8 cellular contexts compared by ENCODE assay signal in the genomic region with DNA sequence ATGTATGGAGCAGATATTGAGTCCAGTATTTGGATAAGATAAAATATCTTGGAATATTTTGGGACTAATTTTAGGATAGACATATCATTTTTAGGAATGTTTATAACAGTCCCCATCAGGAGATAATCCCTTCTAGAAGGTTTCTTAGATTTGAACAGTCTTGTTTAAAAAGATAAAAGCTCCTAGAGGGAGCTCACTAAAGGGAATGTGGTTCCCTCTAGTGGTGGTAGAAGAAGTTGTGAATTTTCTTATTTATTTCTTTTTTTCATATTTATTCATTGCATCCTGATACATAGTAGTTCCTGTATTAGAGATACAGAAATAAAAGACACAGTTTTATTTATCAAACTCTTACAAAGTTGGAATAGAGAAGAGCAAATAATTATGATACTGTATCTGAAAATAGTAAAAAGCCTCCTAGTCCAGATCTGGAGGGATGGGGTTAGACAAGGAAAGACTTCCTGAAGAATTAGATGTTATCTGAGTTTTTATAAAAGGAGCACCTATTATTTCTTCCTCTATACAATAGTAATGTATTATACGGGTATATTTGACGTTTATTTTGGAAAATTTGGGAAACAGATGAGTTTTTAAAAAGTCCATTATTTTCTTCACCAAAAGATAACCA. TPM values are rescaled to one million over a fixed set of nuclear protein-coding genes. Genes with fewer than 3 reads are reported as not detected.
DNase-seq lines count a peak whose midpoint lies in the region; ATAC-seq, FAIRE-seq and TF ChIP-seq lines count a peak whose summit lies in the region.

No MANE protein-coding gene starts in this region.

- H3K4me3 ChIP-seq in GM23248 = no peak overlapping the region
- H3K4me3 ChIP-seq in bronchial epithelial cell (ENCODE audit: low read depth, low read length) = no peak overlapping the region

- no peaks in the 10 kb centered on the region for H3K9me2 ChIP-seq in GM23248 (ENCODE audit: insufficient read depth)

- peaks cover 6% of the 10 kb centered on the region for H3K27me3 Mint-ChIP-seq in activated T-cell treated with anti-CD3 and anti-CD28 coated beads, Interleukin-2, amount 50 U/mL, for 72 hours (ENCODE audit: low read depth)

- no peak for ATAC-seq in activated T-cell treated with anti-CD3 and anti-CD28 coated beads, Interleukin-2, amount 50 U/mL, for 72 hours (replicated peaks in 1 of 2)
- no peak for ATAC-seq in HG02852 (IDR thresholded peaks at IDR 0.05; ENCODE audit: unreplicated experiment)

- no peaks in the 10 kb centered on the region for H3K9me3 Mint-ChIP-seq in activated T-cell treated with anti-CD3 and anti-CD28 coated beads, Interleukin-2, amount 50 U/mL, for 72 hours

- H3K36me3 ChIP-seq in GM23248 (ENCODE audit: low read depth) (no peaks in the 10 kb centered on the region), bronchial epithelial cell (ENCODE audit: control insufficient read depth, insufficient read depth, low read length) (no peaks in the 10 kb centered on the region)

- WGBS in GM23248 (ENCODE audit: low coverage in 1 of 2, low lambda C conversion rate in 2 of 2, missing lambda C conversion rate in 2 of 2), 2 experiments = 0% methylated on average over 2 of the region's 2 CpGs

- H3K79me2 ChIP-seq in GM23248 (ENCODE audit: insufficient read depth) = no peaks in the 10 kb centered on the region

- no peak overlapping the region for H3K27ac ChIP-seq in GM23248

- in situ Hi-C loops in GM23248 (cut with MboI) = loop anchor here (25.0 kb wide), 1 partner anchor 696 kb away; a partner anchor contains a TSS

- H3K4me3 Mint-ChIP-seq in activated T-cell treated with anti-CD3 and anti-CD28 coated beads, Interleukin-2, amount 50 U/mL, for 72 hours = no peak overlapping the region

- no peaks in the 10 kb centered on the region for H3K4me1 Mint-ChIP-seq in activated T-cell treated with anti-CD3 and anti-CD28 coated beads, Interleukin-2, amount 50 U/mL, for 72 hours (ENCODE audit: low read depth)

- H2AFZ ChIP-seq in GM23248 = no peak overlapping the region

- H3K27ac Mint-ChIP-seq in activated T-cell treated with anti-CD3 and anti-CD28 coated beads, Interleukin-2, amount 50 U/mL, for 72 hours = no peak overlapping the region

- H3K9ac ChIP-seq in GM23248 = no peak overlapping the region

- H3F3A ChIP-seq in GM23248 (ENCODE audit: insufficient read depth) = no peaks in the 10 kb centered on the region

- H3K27me3 ChIP-seq in GM23248 (replicated peaks; ENCODE audit: insufficient read depth) (no peaks in the 10 kb centered on the region), bronchial epithelial cell (ENCODE audit: control insufficient read depth, insufficient read depth, low read length) (no peaks in the 10 kb centered on the region)

- H3K4me1 ChIP-seq in GM23248 (ENCODE audit: insufficient read depth) = no peaks in the 10 kb centered on the region

- peak; percentile 25 for DNase-seq in AG09319 (ENCODE audit: extremely low read depth, low read depth)
- DNase-seq in GM23248 = peak; percentile 71
- peak; percentile 43 to 66 for DNase-seq in NCI-H446 (lab: John Stamatoyannopoulos, UW)
- peak; percentile 61 for DNase-seq in bronchial epithelial cell (ENCODE audit: low read depth)
- peak; percentile 64 to 73 for DNase-seq in lung microvascular endothelial cell (ENCODE audit: low read depth in 2 of 2)
- DNase-seq in activated T-cell treated with anti-CD3 and anti-CD28 coated beads, Interleukin-2, amount 50 U/mL, for 72 hours = no peak
- DNase-seq in nucleus accumbens (lab: John Stamatoyannopoulos, UW) = no peak

- H4K20me1 ChIP-seq in GM23248 (ENCODE audit: insufficient read depth) = no peaks in the 10 kb centered on the region

- no peaks in the 10 kb centered on the region for H3K9me3 ChIP-seq in GM23248 (ENCODE audit: low read depth)

- FAIRE-seq in bronchial epithelial cell (lab: Jason Lieb, UNC) = no peak

- peak; percentile 61 for TF ChIP-seq CTCF in AG09319 (IDR thresholded peaks at IDR 0.05; ENCODE audit: low read depth, low read length)
- TF ChIP-seq CTCF in bronchial epithelial cell (IDR thresholded peaks at IDR 0.05; ENCODE audit: insufficient read depth, low read length, severe bottlenecking) = peak; percentile 30

- no peaks in the 10 kb centered on the region for H3K36me3 Mint-ChIP-seq in activated T-cell treated with anti-CD3 and anti-CD28 coated beads, Interleukin-2, amount 50 U/mL, for 72 hours (ENCODE audit: insufficient read depth in 2 of 2)

- H3K4me2 ChIP-seq in GM23248 (ENCODE audit: unreplicated experiment) = no peak overlapping the region

RNA-seq across cellular contexts. Expression of a gene that starts 24.5 kb away (rescaled TPM):
- total RNA-seq in GM23248 (2014; rRNA removed; shearing (Covaris generic)) = 0.11 TPM in 1 of 2 replicates, not detected in the other
- 0.24 and 0.25 TPM in 2 replicates for polyA plus RNA-seq in GM23248 (2016; fragmentation: Nextera tagmentation; extraction: Ambion mirVana)
- total RNA-seq in bronchial epithelial cell (under 0.01 TPM in 1 of 2 replicates, not detected in the other), lung microvascular endothelial cell (not detected in 2 replicates)
- total RNA-seq in activated T-cell treated with anti-CD3 and anti-CD28 coated beads, Interleukin-2, amount 50 U/mL, for 72 hours = under 1 TPM in 1 of 2 donors, not detected in 1; 0.09 TPM

Comparison
In these comparisons a context has a peak if more than half of its experiments do, and no peak if none do; other contexts are left out.
1. DNase-seq: peak in AG09319 (single experiment), GM23248 (single experiment), NCI-H446 (2 of 2), bronchial epithelial cell (single experiment) and lung microvascular endothelial cell (2 of 2); none in activated T-cell treated with anti-CD3 and anti-CD28 coated beads, Interleukin-2, amount 50 U/mL, for 72 hours (0 of 2) and nucleus accumbens (0 of 56).